1 cellular context compared by ENCODE assay signal in the genomic region with DNA sequence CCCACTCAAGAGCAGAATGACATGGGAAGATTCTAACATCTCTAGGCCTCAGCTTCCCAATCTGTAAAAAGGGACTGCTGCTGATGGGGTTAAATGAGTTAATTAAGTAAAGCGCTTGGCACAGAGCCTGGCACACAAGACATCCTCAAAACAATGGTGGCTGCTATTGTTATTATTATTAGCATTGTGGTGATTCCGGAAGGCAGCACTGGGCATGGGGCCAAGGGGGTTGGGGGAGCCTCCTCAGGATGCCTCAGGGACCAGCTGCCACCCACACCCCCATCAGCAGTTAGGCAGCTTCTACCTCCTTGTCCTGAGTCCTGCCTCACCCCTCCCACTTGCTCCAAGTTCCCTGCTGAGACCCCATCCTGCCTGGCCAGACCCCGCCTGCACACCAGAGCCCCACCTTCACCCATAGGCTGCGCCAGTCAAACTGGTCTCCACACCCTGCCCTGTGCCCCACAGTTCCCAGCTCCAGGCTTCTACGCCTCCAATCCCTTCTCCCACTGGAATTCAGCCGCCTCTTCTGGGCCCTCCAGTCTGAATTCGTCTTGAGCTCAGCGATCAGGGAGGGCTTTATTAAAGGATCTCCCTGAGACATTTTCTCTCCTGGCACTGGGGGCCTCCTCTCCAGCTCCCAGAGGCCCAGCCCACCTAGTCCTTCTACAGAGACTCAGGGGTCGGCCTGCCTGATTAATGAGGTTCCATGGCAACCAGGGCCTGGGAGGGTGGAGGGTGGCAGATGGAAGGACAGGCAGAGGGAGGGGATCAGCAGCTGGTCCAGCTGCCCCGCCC.
TF ChIP-seq lines count a peak whose summit lies in the region.

No MANE protein-coding gene starts in this region.

TF ChIP-seq in HepG2, 621 proteins besides CTCF, POLR2A, EP300 and RAD21 (continues in another document):
- 0 out of 2 replicates have a peak, but pooled peaks have one; percentile 7 for TF ChIP-seq ZNF501 (CRISPR knock-in tag; IDR thresholded peaks at IDR 0.05)
- TF ChIP-seq, protein P1, sequence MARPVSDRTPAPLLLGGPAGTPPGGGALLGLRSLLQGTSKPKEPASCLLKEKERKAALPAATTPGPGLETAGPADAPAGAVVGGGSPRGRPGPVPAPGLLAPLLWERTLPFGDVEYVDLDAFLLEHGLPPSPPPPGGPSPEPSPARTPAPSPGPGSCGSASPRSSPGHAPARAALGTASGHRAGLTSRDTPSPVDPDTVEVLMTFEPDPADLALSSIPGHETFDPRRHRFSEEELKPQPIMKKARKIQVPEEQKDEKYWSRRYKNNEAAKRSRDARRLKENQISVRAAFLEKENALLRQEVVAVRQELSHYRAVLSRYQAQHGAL (CRISPR knock-in tag; IDR thresholded peaks at IDR 0.05; ENCODE audit: not compliant biosample characterization) = no peak
- TF ChIP-seq, protein P2, sequence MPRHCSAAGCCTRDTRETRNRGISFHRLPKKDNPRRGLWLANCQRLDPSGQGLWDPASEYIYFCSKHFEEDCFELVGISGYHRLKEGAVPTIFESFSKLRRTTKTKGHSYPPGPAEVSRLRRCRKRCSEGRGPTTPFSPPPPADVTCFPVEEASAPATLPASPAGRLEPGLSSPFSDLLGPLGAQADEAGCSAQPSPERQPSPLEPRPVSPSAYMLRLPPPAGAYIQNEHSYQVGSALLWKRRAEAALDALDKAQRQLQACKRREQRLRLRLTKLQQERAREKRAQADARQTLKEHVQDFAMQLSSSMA (CRISPR knock-in tag; IDR thresholded peaks at IDR 0.05) = no peak
- TF ChIP-seq, protein P3, sequence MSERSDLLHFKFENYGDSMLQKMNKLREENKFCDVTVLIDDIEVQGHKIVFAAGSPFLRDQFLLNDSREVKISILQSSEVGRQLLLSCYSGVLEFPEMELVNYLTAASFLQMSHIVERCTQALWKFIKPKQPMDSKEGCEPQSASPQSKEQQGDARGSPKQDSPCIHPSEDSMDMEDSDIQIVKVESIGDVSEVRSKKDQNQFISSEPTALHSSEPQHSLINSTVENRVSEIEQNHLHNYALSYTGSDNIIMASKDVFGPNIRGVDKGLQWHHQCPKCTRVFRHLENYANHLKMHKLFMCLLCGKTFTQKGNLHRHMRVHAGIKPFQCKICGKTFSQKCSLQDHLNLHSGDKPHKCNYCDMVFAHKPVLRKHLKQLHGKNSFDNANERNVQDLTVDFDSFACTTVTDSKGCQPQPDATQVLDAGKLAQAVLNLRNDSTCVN (CRISPR knock-in tag; IDR thresholded peaks at IDR 0.05; ENCODE audit: borderline replicate concordance) = 0 out of 2 replicates have a peak, but pooled peaks have one; percentile 4
- TF ChIP-seq SCMH1 (CRISPR knock-in tag; IDR thresholded peaks at IDR 0.05; ENCODE audit: borderline replicate concordance) = no peak
- TF ChIP-seq KDM2A (CRISPR knock-in tag; IDR thresholded peaks at IDR 0.05; ENCODE audit: borderline replicate concordance, low read depth) = 0 out of 2 replicates have a peak, but pooled peaks have one; percentile 13
- TF ChIP-seq, protein P4, sequence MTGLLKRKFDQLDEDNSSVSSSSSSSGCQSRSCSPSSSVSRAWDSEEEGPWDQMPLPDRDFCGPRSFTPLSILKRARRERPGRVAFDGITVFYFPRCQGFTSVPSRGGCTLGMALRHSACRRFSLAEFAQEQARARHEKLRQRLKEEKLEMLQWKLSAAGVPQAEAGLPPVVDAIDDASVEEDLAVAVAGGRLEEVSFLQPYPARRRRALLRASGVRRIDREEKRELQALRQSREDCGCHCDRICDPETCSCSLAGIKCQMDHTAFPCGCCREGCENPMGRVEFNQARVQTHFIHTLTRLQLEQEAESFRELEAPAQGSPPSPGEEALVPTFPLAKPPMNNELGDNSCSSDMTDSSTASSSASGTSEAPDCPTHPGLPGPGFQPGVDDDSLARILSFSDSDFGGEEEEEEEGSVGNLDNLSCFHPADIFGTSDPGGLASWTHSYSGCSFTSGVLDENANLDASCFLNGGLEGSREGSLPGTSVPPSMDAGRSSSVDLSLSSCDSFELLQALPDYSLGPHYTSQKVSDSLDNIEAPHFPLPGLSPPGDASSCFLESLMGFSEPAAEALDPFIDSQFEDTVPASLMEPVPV (CRISPR knock-in tag; IDR thresholded peaks at IDR 0.05) = peak; percentile 89; the same call in 1 of the 2 replicates
- TF ChIP-seq MEIS1 (CRISPR knock-in tag; IDR thresholded peaks at IDR 0.05; ENCODE audit: borderline replicate concordance) = 0 out of 2 replicates have a peak, but pooled peaks have one; percentile 15
- TF ChIP-seq FOXP1 (IDR thresholded peaks at IDR 0.05) = no peak
- no peak for TF ChIP-seq FOXP1 (CRISPR knock-in tag; IDR thresholded peaks at IDR 0.05)
- TF ChIP-seq ZMAT3 (CRISPR knock-in tag; conservative IDR thresholded peaks at IDR 0.05) = no peak
- TF ChIP-seq, protein P5, sequence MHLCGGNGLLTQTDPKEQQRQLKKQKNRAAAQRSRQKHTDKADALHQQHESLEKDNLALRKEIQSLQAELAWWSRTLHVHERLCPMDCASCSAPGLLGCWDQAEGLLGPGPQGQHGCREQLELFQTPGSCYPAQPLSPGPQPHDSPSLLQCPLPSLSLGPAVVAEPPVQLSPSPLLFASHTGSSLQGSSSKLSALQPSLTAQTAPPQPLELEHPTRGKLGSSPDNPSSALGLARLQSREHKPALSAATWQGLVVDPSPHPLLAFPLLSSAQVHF (CRISPR knock-in tag; IDR thresholded peaks at IDR 0.05) = no peak
- TF ChIP-seq SNAPC2 (CRISPR knock-in tag; IDR thresholded peaks at IDR 0.05) = no peak
- TF ChIP-seq ZNF350 (CRISPR knock-in tag; IDR thresholded peaks at IDR 0.05; ENCODE audit: borderline replicate concordance, low read depth) = no peak
- no peak for TF ChIP-seq ZC3H4 (CRISPR knock-in tag; IDR thresholded peaks at IDR 0.05; ENCODE audit: borderline replicate concordance)
- TF ChIP-seq, protein P6, sequence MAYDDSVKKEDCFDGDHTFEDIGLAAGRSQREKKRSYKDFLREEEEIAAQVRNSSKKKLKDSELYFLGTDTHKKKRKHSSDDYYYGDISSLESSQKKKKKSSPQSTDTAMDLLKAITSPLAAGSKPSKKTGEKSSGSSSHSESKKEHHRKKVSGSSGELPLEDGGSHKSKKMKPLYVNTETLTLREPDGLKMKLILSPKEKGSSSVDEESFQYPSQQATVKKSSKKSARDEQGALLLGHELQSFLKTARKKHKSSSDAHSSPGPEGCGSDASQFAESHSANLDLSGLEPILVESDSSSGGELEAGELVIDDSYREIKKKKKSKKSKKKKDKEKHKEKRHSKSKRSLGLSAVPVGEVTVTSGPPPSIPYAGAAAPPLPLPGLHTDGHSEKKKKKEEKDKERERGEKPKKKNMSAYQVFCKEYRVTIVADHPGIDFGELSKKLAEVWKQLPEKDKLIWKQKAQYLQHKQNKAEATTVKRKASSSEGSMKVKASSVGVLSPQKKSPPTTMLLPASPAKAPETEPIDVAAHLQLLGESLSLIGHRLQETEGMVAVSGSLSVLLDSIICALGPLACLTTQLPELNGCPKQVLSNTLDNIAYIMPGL (CRISPR knock-in tag; IDR thresholded peaks at IDR 0.05; ENCODE audit: borderline replicate concordance in 1 of 2, low read depth in 1 of 2) = no peak
- TF ChIP-seq, protein P7, sequence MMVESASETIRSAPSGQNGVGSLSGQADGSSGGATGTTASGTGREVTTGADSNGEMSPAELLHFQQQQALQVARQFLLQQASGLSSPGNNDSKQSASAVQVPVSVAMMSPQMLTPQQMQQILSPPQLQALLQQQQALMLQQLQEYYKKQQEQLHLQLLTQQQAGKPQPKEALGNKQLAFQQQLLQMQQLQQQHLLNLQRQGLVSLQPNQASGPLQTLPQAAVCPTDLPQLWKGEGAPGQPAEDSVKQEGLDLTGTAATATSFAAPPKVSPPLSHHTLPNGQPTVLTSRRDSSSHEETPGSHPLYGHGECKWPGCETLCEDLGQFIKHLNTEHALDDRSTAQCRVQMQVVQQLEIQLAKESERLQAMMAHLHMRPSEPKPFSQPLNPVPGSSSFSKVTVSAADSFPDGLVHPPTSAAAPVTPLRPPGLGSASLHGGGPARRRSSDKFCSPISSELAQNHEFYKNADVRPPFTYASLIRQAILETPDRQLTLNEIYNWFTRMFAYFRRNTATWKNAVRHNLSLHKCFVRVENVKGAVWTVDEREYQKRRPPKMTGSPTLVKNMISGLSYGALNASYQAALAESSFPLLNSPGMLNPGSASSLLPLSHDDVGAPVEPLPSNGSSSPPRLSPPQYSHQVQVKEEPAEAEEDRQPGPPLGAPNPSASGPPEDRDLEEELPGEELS (CRISPR knock-in tag; IDR thresholded peaks at IDR 0.05) = no peak
- peak; percentile 47; the same call in 1 of the 2 replicates for TF ChIP-seq ZBTB38 (CRISPR knock-in tag; IDR thresholded peaks at IDR 0.05)
- TF ChIP-seq, protein P8, sequence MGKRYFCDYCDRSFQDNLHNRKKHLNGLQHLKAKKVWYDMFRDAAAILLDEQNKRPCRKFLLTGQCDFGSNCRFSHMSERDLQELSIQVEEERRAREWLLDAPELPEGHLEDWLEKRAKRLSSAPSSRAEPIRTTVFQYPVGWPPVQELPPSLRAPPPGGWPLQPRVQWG (CRISPR knock-in tag; IDR thresholded peaks at IDR 0.05; ENCODE audit: borderline replicate concordance, low read depth) = no peak
- no peak for TF ChIP-seq PCBP2 (optimal IDR thresholded peaks at IDR 0.05; ENCODE audit: low read depth, low read length, poor library complexity, severe bottlenecking)
- 0 out of 2 replicates have a peak, but pooled peaks have one; percentile 19 for TF ChIP-seq ZNF432 (CRISPR knock-in tag; IDR thresholded peaks at IDR 0.05; ENCODE audit: borderline replicate concordance)
- no peak for TF ChIP-seq ZNF224 (CRISPR knock-in tag; IDR thresholded peaks at IDR 0.05)
- TF ChIP-seq JUND (CRISPR knock-in tag; IDR thresholded peaks at IDR 0.05) = no peak
- TF ChIP-seq ERF (CRISPR knock-in tag; IDR thresholded peaks at IDR 0.05) = 0 out of 2 replicates have a peak, but pooled peaks have one; percentile 7
- 0 out of 2 replicates have a peak, but pooled peaks have one; percentile 15 for TF ChIP-seq EED (CRISPR knock-in tag; IDR thresholded peaks at IDR 0.05)
- no peak for TF ChIP-seq ZNF34 (CRISPR knock-in tag; IDR thresholded peaks at IDR 0.05; ENCODE audit: borderline replicate concordance)
- TF ChIP-seq SP2 (CRISPR knock-in tag; IDR thresholded peaks at IDR 0.05) = 0 out of 2 replicates have a peak, but pooled peaks have one; percentile 17
- TF ChIP-seq SOX6 (IDR thresholded peaks at IDR 0.05) = no peak
- no peak for TF ChIP-seq SOX6 (CRISPR knock-in tag; IDR thresholded peaks at IDR 0.05)
- no peak for TF ChIP-seq ZNF207 (IDR thresholded peaks at IDR 0.05; ENCODE audit: borderline replicate concordance)
- TF ChIP-seq ZMYM2 (CRISPR knock-in tag; IDR thresholded peaks at IDR 0.05) = 0 out of 2 replicates have a peak, but pooled peaks have one; percentile 23
- no peak for TF ChIP-seq ZNF20 (CRISPR knock-in tag; IDR thresholded peaks at IDR 0.05)
- TF ChIP-seq ZNF775 (CRISPR knock-in tag; IDR thresholded peaks at IDR 0.05; ENCODE audit: borderline replicate concordance) = no peak
- TF ChIP-seq, protein P9, sequence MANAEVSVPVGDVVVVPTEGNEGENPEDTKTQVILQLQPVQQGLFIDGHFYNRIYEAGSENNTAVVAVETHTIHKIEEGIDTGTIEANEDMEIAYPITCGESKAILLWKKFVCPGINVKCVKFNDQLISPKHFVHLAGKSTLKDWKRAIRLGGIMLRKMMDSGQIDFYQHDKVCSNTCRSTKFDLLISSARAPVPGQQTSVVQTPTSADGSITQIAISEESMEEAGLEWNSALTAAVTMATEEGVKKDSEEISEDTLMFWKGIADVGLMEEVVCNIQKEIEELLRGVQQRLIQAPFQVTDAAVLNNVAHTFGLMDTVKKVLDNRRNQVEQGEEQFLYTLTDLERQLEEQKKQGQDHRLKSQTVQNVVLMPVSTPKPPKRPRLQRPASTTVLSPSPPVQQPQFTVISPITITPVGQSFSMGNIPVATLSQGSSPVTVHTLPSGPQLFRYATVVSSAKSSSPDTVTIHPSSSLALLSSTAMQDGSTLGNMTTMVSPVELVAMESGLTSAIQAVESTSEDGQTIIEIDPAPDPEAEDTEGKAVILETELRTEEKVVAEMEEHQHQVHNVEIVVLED (CRISPR knock-in tag; IDR thresholded peaks at IDR 0.05; ENCODE audit: borderline replicate concordance) = no peak
- no peak for TF ChIP-seq SOX5 (CRISPR knock-in tag; IDR thresholded peaks at IDR 0.05; ENCODE audit: borderline replicate concordance)
- TF ChIP-seq ZNF230 (CRISPR knock-in tag; IDR thresholded peaks at IDR 0.05) = no peak
- peak; percentile 9; the same call in 1 of the 2 replicates for TF ChIP-seq TMF1 (CRISPR knock-in tag; IDR thresholded peaks at IDR 0.05; ENCODE audit: low read depth)
- 0 out of 2 replicates have a peak, but pooled peaks have one; percentile 30 for TF ChIP-seq ZNF605 (CRISPR knock-in tag; IDR thresholded peaks at IDR 0.05)
- peak; percentile 8 for TF ChIP-seq ZNF772 (CRISPR knock-in tag; IDR thresholded peaks at IDR 0.05)
- TF ChIP-seq CBFB (CRISPR knock-in tag; IDR thresholded peaks at IDR 0.05) = no peak
- no peak for TF ChIP-seq GLI4 (CRISPR knock-in tag; IDR thresholded peaks at IDR 0.05; ENCODE audit: borderline replicate concordance)
- TF ChIP-seq ZNF619 (CRISPR knock-in tag; IDR thresholded peaks at IDR 0.05) = no peak
- TF ChIP-seq KAT7 (CRISPR knock-in tag; IDR thresholded peaks at IDR 0.05; ENCODE audit: borderline replicate concordance) = 0 out of 2 replicates have a peak, but pooled peaks have one; percentile 10
- no peak for TF ChIP-seq SMARCE1 (IDR thresholded peaks at IDR 0.05; ENCODE audit: borderline replicate concordance)
- no peak for TF ChIP-seq MAZ (IDR thresholded peaks at IDR 0.05; ENCODE audit: borderline replicate concordance, low read depth, low read length)
- 0 out of 2 replicates have a peak, but pooled peaks have one; percentile 13 for TF ChIP-seq MAZ (CRISPR knock-in tag; IDR thresholded peaks at IDR 0.05; ENCODE audit: low read depth)
- TF ChIP-seq, protein P10, sequence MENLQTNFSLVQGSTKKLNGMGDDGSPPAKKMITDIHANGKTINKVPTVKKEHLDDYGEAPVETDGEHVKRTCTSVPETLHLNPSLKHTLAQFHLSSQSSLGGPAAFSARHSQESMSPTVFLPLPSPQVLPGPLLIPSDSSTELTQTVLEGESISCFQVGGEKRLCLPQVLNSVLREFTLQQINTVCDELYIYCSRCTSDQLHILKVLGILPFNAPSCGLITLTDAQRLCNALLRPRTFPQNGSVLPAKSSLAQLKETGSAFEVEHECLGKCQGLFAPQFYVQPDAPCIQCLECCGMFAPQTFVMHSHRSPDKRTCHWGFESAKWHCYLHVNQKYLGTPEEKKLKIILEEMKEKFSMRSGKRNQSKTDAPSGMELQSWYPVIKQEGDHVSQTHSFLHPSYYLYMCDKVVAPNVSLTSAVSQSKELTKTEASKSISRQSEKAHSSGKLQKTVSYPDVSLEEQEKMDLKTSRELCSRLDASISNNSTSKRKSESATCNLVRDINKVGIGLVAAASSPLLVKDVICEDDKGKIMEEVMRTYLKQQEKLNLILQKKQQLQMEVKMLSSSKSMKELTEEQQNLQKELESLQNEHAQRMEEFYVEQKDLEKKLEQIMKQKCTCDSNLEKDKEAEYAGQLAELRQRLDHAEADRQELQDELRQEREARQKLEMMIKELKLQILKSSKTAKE (CRISPR knock-in tag; IDR thresholded peaks at IDR 0.05; ENCODE audit: borderline replicate concordance) = 0 out of 2 replicates have a peak, but pooled peaks have one; percentile 17
- TF ChIP-seq, protein P11, sequence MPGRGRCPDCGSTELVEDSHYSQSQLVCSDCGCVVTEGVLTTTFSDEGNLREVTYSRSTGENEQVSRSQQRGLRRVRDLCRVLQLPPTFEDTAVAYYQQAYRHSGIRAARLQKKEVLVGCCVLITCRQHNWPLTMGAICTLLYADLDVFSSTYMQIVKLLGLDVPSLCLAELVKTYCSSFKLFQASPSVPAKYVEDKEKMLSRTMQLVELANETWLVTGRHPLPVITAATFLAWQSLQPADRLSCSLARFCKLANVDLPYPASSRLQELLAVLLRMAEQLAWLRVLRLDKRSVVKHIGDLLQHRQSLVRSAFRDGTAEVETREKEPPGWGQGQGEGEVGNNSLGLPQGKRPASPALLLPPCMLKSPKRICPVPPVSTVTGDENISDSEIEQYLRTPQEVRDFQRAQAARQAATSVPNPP (CRISPR knock-in tag; IDR thresholded peaks at IDR 0.05) = no peak
